36 cellular contexts compared by ENCODE assay signal in genomic region chr1:61263905-61264824, GRCh38.
"Had no signal": no experiment of that assay in that cellular context is flagged by ENCODE, and none has a peak within 500 bp of the region (broad histone marks: within the 10 kb centered on the region; RNA-seq: fewer than 3 reads in every experiment).

No MANE protein-coding gene starts in this region.

- H3K4me3 ChIP-seq: adrenal gland, cardiac muscle cell had no signal

- H3K4me3 Mint-ChIP-seq: activated B cell treated with CpG ODN at 0.5 μM for 24 hours; activated CD4-positive, alpha-beta memory T cell treated with anti-CD3 and anti-CD28 coated beads for 36 hours; activated CD4-positive, alpha-beta T cell treated with anti-CD3 and anti-CD28 coated beads, Interleukin-2, amount 10 ng/mL, durations not matched to agents 24 days and 14 days; activated CD8-positive, alpha-beta T cell treated with anti-CD3 and anti-CD28 coated beads for 36 hours; activated naive CD4-positive, alpha-beta T cell treated with anti-CD3 and anti-CD28 coated beads for 36 hours; activated naive CD8-positive, alpha-beta T cell treated with anti-CD3 and anti-CD28 coated beads for 36 hours; activated T-cell treated with anti-CD3 and anti-CD28 coated beads, Interleukin-2, amount 50 U/mL, for 4 hours; activated T-cell treated with anti-CD3 and anti-CD28 coated beads, Interleukin-2, amount 50 U/mL, for 72 hours; activated T-helper 1 cell treated with anti-CD3 and anti-CD28 coated beads, Interleukin-12 subunit alpha, Interleukin-12 subunit beta, Interleukin-2, Interleukin-4 antibody, amounts not matched to agents 30 ng/mL and 10 ng/mL and 1 ng/mL, durations not matched to agents 14 hours and 24 hours and 36 hours; activated T-helper 17 cell treated with anti-CD3 and anti-CD28 coated beads, Interleukin-2, amount 50 U/mL, for 72 hours; brain; T-helper 1 cell treated with Interleukin-12 subunit alpha and Interleukin-12 subunit beta and Interleukin-4 antibody, amounts not matched to agents 30 μg/mL and 1 μg/mL, for 36 hours; T-helper 2 cell treated with Interferon-gamma antibody and Interleukin-4, amounts not matched to agents 5 μg/mL and 100 μg/mL, for 36 hours had no signal

- FAIRE-seq: bronchial epithelial cell, TTC549 had no signal

- ATAC-seq: activated CD8-positive, alpha-beta T cell treated with anti-CD3 and anti-CD28 coated beads for 36 hours; activated naive CD4-positive, alpha-beta T cell treated with anti-CD3 and anti-CD28 coated beads, Interleukin-2, amount 50 U/mL, for 72 hours; activated T-cell treated with anti-CD3 and anti-CD28 coated beads, Interleukin-2, amount 50 U/mL, for 4 hours; activated T-cell treated with anti-CD3 and anti-CD28 coated beads, Interleukin-2, amount 50 U/mL, for 72 hours; activated T-helper 17 cell treated with anti-CD3 and anti-CD28 coated beads, Interleukin-2, amount 50 U/mL, for 72 hours had no signal

- H3K9me3 ChIP-seq: adrenal gland had no signal

- DNase-seq: activated B cell treated with CpG ODN at 0.5 μM for 24 hours; activated CD4-positive, alpha-beta memory T cell treated with anti-CD3 and anti-CD28 coated beads for 36 hours; activated CD4-positive, alpha-beta T cell treated with anti-CD3 and anti-CD28 coated beads for 4 hours; activated CD4-positive, alpha-beta T cell treated with anti-CD3 and anti-CD28 coated beads, Interleukin-2, amount 10 ng/mL, durations not matched to agents 24 days and 14 days; activated CD4-positive, alpha-beta T cell treated with anti-CD3 and anti-CD28 coated beads, Interleukin-2, amount 50 U/mL, for 1 hour; activated CD4-positive, alpha-beta T cell treated with anti-CD3 and anti-CD28 coated beads, Interleukin-2, amount 50 U/mL, for 4 hours; activated CD4-positive, CD25-positive, alpha-beta regulatory T cell treated with anti-CD3 and anti-CD28 coated beads, Interleukin-2, amount 50 U/mL, for 72 hours; activated CD8-positive, alpha-beta memory T cell treated with anti-CD3 and anti-CD28 coated beads, Interleukin-2, amount 50 U/mL, for 4 hours; activated CD8-positive, alpha-beta T cell treated with anti-CD3 and anti-CD28 coated beads for 36 hours; activated effector memory CD4-positive, alpha-beta T cell treated with anti-CD3 and anti-CD28 coated beads, Interleukin-2, amount 50 U/mL, for 16 hours; activated gamma-delta T cell treated with Interleukin-2 at 50 U/mL for 16 hours; activated naive CD4-positive, alpha-beta T cell; activated naive CD4-positive, alpha-beta T cell treated with anti-CD3 and anti-CD28 coated beads for 36 hours; activated naive CD4-positive, alpha-beta T cell treated with anti-CD3 and anti-CD28 coated beads, Interleukin-2, amount 50 U/mL, for 16 hours; activated naive CD8-positive, alpha-beta T cell treated with anti-CD3 and anti-CD28 coated beads for 36 hours; activated T-cell treated with anti-CD3 and anti-CD28 coated beads for 4 hours; activated T-cell treated with anti-CD3 and anti-CD28 coated beads, Interleukin-2, amount 50 U/mL, for 1 hour; activated T-cell treated with anti-CD3 and anti-CD28 coated beads, Interleukin-2, amount 50 U/mL, for 4 hours; activated T-cell treated with anti-CD3 and anti-CD28 coated beads, Interleukin-2, amount 50 U/mL, for 72 hours; adrenal gland; amniotic stem cell; aorta; central memory CD4-positive, alpha-beta T cell; T-helper 1 cell; T-helper 2 cell; T-helper 9 cell had no signal

- H3K27me3 Mint-ChIP-seq: activated CD8-positive, alpha-beta T cell treated with anti-CD3 and anti-CD28 coated beads for 36 hours; activated naive CD8-positive, alpha-beta T cell treated with anti-CD3 and anti-CD28 coated beads for 36 hours; brain had no signal

- H3K27me3 ChIP-seq: adrenal gland, cardiac muscle cell had no signal

- H3K36me3 Mint-ChIP-seq: activated CD4-positive, alpha-beta memory T cell treated with anti-CD3 and anti-CD28 coated beads for 36 hours; activated naive CD4-positive, alpha-beta T cell treated with anti-CD3 and anti-CD28 coated beads, Interleukin-2, amount 50 U/mL, for 72 hours; activated naive CD8-positive, alpha-beta T cell treated with anti-CD3 and anti-CD28 coated beads for 36 hours; brain had no signal

- H3K36me3 ChIP-seq: adrenal gland, cardiac muscle cell had no signal

- H3K9me3 Mint-ChIP-seq: activated B cell treated with CpG ODN at 0.5 μM for 24 hours; activated CD4-positive, alpha-beta memory T cell treated with anti-CD3 and anti-CD28 coated beads for 36 hours; activated CD4-positive, alpha-beta T cell treated with anti-CD3 and anti-CD28 coated beads, Interleukin-2, amount 10 ng/mL, durations not matched to agents 24 days and 14 days; activated CD8-positive, alpha-beta T cell treated with anti-CD3 and anti-CD28 coated beads for 36 hours; activated naive CD4-positive, alpha-beta T cell treated with anti-CD3 and anti-CD28 coated beads for 36 hours; activated naive CD4-positive, alpha-beta T cell treated with anti-CD3 and anti-CD28 coated beads, Interleukin-2, amount 50 U/mL, for 72 hours; activated naive CD8-positive, alpha-beta T cell treated with anti-CD3 and anti-CD28 coated beads for 36 hours; activated T-cell treated with anti-CD3 and anti-CD28 coated beads, Interleukin-2, amount 50 U/mL, for 4 hours; activated T-cell treated with anti-CD3 and anti-CD28 coated beads, Interleukin-2, amount 50 U/mL, for 72 hours; activated T-helper 1 cell treated with anti-CD3 and anti-CD28 coated beads, Interleukin-12 subunit alpha, Interleukin-12 subunit beta, Interleukin-2, Interleukin-4 antibody, amounts not matched to agents 30 ng/mL and 10 ng/mL and 1 ng/mL, durations not matched to agents 14 hours and 24 hours and 36 hours; activated T-helper 17 cell treated with anti-CD3 and anti-CD28 coated beads, Interleukin-2, amount 50 U/mL, for 72 hours; brain; T-helper 1 cell treated with Interleukin-12 subunit alpha and Interleukin-12 subunit beta and Interleukin-4 antibody, amounts not matched to agents 30 μg/mL and 1 μg/mL, for 36 hours; T-helper 2 cell treated with Interferon-gamma antibody and Interleukin-4, amounts not matched to agents 5 μg/mL and 100 μg/mL, for 36 hours had no signal

- H3K27ac Mint-ChIP-seq: activated B cell treated with CpG ODN at 0.5 μM for 24 hours; activated CD4-positive, alpha-beta memory T cell treated with anti-CD3 and anti-CD28 coated beads for 36 hours; activated CD4-positive, alpha-beta T cell treated with anti-CD3 and anti-CD28 coated beads, Interleukin-2, amount 10 ng/mL, durations not matched to agents 24 days and 14 days; activated CD8-positive, alpha-beta T cell treated with anti-CD3 and anti-CD28 coated beads for 36 hours; activated naive CD4-positive, alpha-beta T cell treated with anti-CD3 and anti-CD28 coated beads for 36 hours; activated naive CD4-positive, alpha-beta T cell treated with anti-CD3 and anti-CD28 coated beads, Interleukin-2, amount 50 U/mL, for 72 hours; activated naive CD8-positive, alpha-beta T cell treated with anti-CD3 and anti-CD28 coated beads for 36 hours; activated T-cell treated with anti-CD3 and anti-CD28 coated beads, Interleukin-2, amount 50 U/mL, for 72 hours; activated T-helper 1 cell treated with anti-CD3 and anti-CD28 coated beads, Interleukin-12 subunit alpha, Interleukin-12 subunit beta, Interleukin-2, Interleukin-4 antibody, amounts not matched to agents 30 ng/mL and 10 ng/mL and 1 ng/mL, durations not matched to agents 14 hours and 24 hours and 36 hours; T-helper 1 cell treated with Interleukin-12 subunit alpha and Interleukin-12 subunit beta and Interleukin-4 antibody, amounts not matched to agents 30 μg/mL and 1 μg/mL, for 36 hours; T-helper 2 cell treated with Interferon-gamma antibody and Interleukin-4, amounts not matched to agents 5 μg/mL and 100 μg/mL, for 36 hours had no signal

- H3K4me1 Mint-ChIP-seq: activated B cell treated with CpG ODN at 0.5 μM for 24 hours; activated CD4-positive, alpha-beta T cell treated with anti-CD3 and anti-CD28 coated beads, Interleukin-2, amount 10 ng/mL, durations not matched to agents 24 days and 14 days; activated T-helper 17 cell treated with anti-CD3 and anti-CD28 coated beads, Interleukin-2, amount 50 U/mL, for 72 hours had no signal

- H3K27ac ChIP-seq: adrenal gland, cardiac muscle cell, VCaP had no signal
